ENCODE assay signal across 9 cellular contexts in the genomic region with DNA sequence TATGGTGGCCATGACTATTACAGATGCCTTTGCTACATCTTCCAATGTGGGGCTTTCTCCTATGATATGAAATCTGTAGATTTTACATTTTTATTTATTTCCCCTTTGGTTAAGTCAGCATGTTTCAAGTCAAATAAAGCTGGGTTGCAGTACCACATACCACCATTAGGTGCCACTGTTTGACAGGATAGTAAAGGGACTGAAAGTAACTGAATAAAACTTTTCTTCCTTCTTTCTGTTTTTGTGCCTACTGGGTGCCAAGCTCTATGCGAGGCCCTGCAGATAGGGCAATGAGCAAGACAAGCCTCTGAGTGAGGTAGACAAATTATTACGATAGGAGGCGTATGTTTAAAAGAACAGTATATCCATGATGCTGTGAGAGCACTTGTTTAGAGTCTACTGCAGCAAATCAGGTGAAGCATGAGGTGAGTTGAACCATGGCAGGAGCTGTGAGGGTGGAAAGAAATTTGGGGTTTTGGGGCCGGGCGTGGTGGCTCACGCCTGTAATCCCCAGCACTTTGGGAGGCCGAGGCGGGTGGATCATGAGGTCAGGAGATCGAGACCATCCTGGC.
A peak's percentile ranks its signal among the peaks of the same experiment; 100 is the strongest.
DNase-seq lines count a peak whose midpoint lies in the region; ATAC-seq, FAIRE-seq and TF ChIP-seq lines count a peak whose summit lies in the region.
"Had no signal": no experiment of that assay in that cellular context is flagged by ENCODE, and none has a peak within 500 bp of the region (broad histone marks: within the 10 kb centered on the region; RNA-seq: fewer than 3 reads in every experiment).

No MANE protein-coding gene starts in this region.

- FAIRE-seq in RCC 7860 (lab: Jason Lieb, UNC) = peak; percentile 27
- FAIRE-seq: TTC549 had no signal

- H3K9me3 ChIP-seq in upper lobe of right lung (peaks cover 9% of the 10 kb centered on the region), stomach (peaks cover 0 to 16% (median 9%) of the 10 kb centered on the region in 4 donors)

- TF ChIP-seq CTCF in fibroblast of the aortic adventitia (IDR thresholded peaks at IDR 0.05; ENCODE audit: insufficient read depth, low read length) (peak; percentile 74), upper lobe of right lung (IDR thresholded peaks at IDR 0.05) (peak; percentile 54), stomach (IDR thresholded peaks at IDR 0.05) (peak in 1 of 7 experiments; percentile 35)

- no peak overlapping the region for H3K27ac Mint-ChIP-seq in activated CD8-positive, alpha-beta memory T cell treated with anti-CD3 and anti-CD28 coated beads, Interleukin-2, amount 10 ng/mL, durations not matched to agents 7 days and 5 days

- ATAC-seq in upper lobe of right lung = peak; percentile 41
- no peak for ATAC-seq in activated CD8-positive, alpha-beta memory T cell treated with anti-CD3 and anti-CD28 coated beads, Interleukin-2, amount 10 ng/mL, durations not matched to agents 7 days and 5 days

- 97 to 99% (median 98%) methylated on average over 9 of the region's 9 CpGs for WGBS in stomach, 5 donors

- no peaks in the 10 kb centered on the region for H3K36me3 Mint-ChIP-seq in activated CD8-positive, alpha-beta memory T cell treated with anti-CD3 and anti-CD28 coated beads, Interleukin-2, amount 10 ng/mL, durations not matched to agents 7 days and 5 days

- H3K4me1 ChIP-seq in upper lobe of right lung (no peaks in the 10 kb centered on the region), stomach (peaks cover 0 to 4% (median 0%) of the 10 kb centered on the region in 4 donors)

- TF ChIP-seq POLR2A in stomach (IDR thresholded peaks at IDR 0.05) = no peak

- H3K27me3 ChIP-seq in upper lobe of right lung (no peaks in the 10 kb centered on the region), stomach (no peaks in the 10 kb centered on the region)

- CTCF ChIA-PET in activated CD8-positive, alpha-beta memory T cell treated with anti-CD3 and anti-CD28 coated beads, Interleukin-2, amount 10 ng/mL, durations not matched to agents 7 days and 5 days (lab: Charles Lee) = interaction anchor here (0.7 to 1.5 kb wide), 6 partner anchors 12 to 539 kb away, joined by 3 to 5 read pairs (median 3); no protein-coding TSS in a partner anchor

- H3K4me1 Mint-ChIP-seq in activated CD8-positive, alpha-beta memory T cell treated with anti-CD3 and anti-CD28 coated beads, Interleukin-2, amount 10 ng/mL, durations not matched to agents 7 days and 5 days = no peaks in the 10 kb centered on the region

- intact Hi-C loops in upper lobe of right lung (cut with DNase I) = no loop called here
- intact Hi-C loops in stomach (cut with DNase I; ENCODE audit: low total_unique reads) = no loop called here

- peak in 2 of 3 donors; percentile 14 to 34 for DNase-seq in stimulated activated CD4-positive, alpha-beta T cell treated with anti-CD3 and anti-CD28 coated beads, Interleukin-12 subunit alpha, Interleukin-12 subunit beta, amount 100 ng/mL, for 48 hours (ENCODE audit: low read depth in 2 of 3, low spot score in 1 of 3)
- no peak for DNase-seq in stimulated activated CD4-positive, alpha-beta T cell treated with anti-CD3 and anti-CD28 coated beads, Interleukin-4, amount 100 ng/mL, for 1 hour
- DNase-seq in RCC 7860 (ENCODE audit: low spot score) (no peak), fibroblast of the aortic adventitia (ENCODE audit: low read depth) (peak; percentile 23), upper lobe of right lung (no peak), stomach (no peak), NCI-H2029 treated with DMSO at 0.1 percent for 48 hours (lab: John Stamatoyannopoulos, UW) (no peak)
- no peak for DNase-seq in activated CD8-positive, alpha-beta memory T cell treated with anti-CD3 and anti-CD28 coated beads, Interleukin-2, amount 10 ng/mL, durations not matched to agents 7 days and 5 days

- TF ChIP-seq EP300 in stomach (IDR thresholded peaks at IDR 0.05) = no peak

- no peak overlapping the region for H3K4me3 ChIP-seq in fibroblast of the aortic adventitia (ENCODE audit: low read depth, low read length)
- no peak overlapping the region for H3K4me3 ChIP-seq in upper lobe of right lung
- no peak overlapping the region for H3K4me3 ChIP-seq in stomach

- no peak overlapping the region for H3K4me3 Mint-ChIP-seq in activated CD8-positive, alpha-beta memory T cell treated with anti-CD3 and anti-CD28 coated beads, Interleukin-2, amount 10 ng/mL, durations not matched to agents 7 days and 5 days

- no peak overlapping the region for H3K27ac ChIP-seq in upper lobe of right lung
- H3K27ac ChIP-seq in stomach = no peak overlapping the region

- peaks cover 9% of the 10 kb centered on the region for H3K9me3 Mint-ChIP-seq in activated CD8-positive, alpha-beta memory T cell treated with anti-CD3 and anti-CD28 coated beads, Interleukin-2, amount 10 ng/mL, durations not matched to agents 7 days and 5 days (ENCODE audit: low read depth)

- no peaks in the 10 kb centered on the region for H3K36me3 ChIP-seq in upper lobe of right lung
- no peaks in the 10 kb centered on the region for H3K36me3 ChIP-seq in stomach

- H3K27me3 Mint-ChIP-seq in activated CD8-positive, alpha-beta memory T cell treated with anti-CD3 and anti-CD28 coated beads, Interleukin-2, amount 10 ng/mL, durations not matched to agents 7 days and 5 days = no peaks in the 10 kb centered on the region

Comparison
In these comparisons a context has a peak if more than half of its experiments do, and no peak if none do; other contexts are left out.
1. DNase-seq: peak in stimulated activated CD4-positive, alpha-beta T cell treated with anti-CD3 and anti-CD28 coated beads, Interleukin-12 subunit alpha, Interleukin-12 subunit beta, amount 100 ng/mL, for 48 hours (2 of 3) and fibroblast of the aortic adventitia (single experiment); none in stimulated activated CD4-positive, alpha-beta T cell treated with anti-CD3 and anti-CD28 coated beads, Interleukin-4, amount 100 ng/mL, for 1 hour (single experiment), RCC 7860 (single experiment), upper lobe of right lung (single experiment), stomach (single experiment), NCI-H2029 treated with DMSO at 0.1 percent for 48 hours (single experiment) and activated CD8-positive, alpha-beta memory T cell treated with anti-CD3 and anti-CD28 coated beads, Interleukin-2, amount 10 ng/mL, durations not matched to agents 7 days and 5 days (single experiment).